1 cellular context compared by ENCODE assay signal in the genomic region with DNA sequence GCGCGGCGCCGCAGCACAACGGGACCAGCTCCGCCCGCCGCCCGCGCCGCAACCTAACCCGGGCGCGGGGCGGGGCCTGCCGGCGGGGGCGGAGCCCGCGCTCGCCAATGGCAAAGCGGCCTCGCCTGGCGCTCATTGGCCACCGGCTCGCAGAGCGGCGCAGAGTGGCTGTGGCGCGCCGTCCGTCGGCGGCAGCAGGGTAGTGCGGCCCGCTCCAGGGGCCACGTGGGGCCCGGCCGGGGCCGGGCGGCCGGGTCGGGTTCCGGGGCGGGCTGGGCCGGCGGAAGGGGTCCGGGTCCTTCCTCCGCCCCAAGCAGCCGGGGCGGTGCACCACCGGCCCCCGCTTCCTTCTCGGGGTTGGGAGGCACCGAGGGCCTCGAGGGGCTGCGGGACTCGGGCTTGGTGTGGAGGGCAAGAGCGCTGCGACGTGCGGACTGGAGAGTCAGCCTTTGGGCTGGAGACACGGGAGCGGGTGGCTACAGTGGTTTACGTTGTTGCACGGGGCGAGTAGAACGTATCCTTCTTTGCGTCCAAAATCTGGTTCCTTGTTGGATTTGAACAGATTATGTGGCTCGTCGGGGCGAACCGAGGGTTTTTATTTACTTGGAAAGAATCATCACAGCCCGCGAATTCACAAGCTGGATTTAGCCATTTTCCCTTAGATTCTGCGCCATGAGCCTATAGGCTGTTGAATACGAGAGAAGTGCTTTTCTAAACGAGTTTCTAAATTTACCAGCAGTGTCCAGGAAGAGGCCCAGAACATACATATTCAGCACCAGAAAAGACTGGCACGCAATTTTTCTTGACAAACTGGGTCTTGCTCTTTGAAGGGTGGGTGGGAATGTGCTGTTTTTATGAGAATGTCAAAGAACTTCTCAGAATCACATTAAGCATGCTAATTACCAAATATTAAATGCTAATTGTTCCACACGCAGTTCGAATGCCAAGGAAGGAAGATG.
TF ChIP-seq lines count a peak whose summit lies in the region.

A gene (minus strand): TSS at position 29 of the 959 bp plus-strand sequence. CDS start 75 bp downstream, outside the sequence.

TF ChIP-seq in WTC11, 78 proteins besides CTCF, POLR2A, EP300 and RAD21 (continued from another document):
- TF ChIP-seq, protein P1, sequence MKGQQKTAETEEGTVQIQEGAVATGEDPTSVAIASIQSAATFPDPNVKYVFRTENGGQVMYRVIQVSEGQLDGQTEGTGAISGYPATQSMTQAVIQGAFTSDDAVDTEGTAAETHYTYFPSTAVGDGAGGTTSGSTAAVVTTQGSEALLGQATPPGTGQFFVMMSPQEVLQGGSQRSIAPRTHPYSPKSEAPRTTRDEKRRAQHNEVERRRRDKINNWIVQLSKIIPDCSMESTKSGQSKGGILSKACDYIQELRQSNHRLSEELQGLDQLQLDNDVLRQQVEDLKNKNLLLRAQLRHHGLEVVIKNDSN (CRISPR knock-in tag; IDR thresholded peaks at IDR 0.05), result peak; percentile 46; the same call in 1 of the 2 replicates
- TF ChIP-seq FOXJ3 (CRISPR knock-in tag; IDR thresholded peaks at IDR 0.05; ENCODE audit: borderline replicate concordance) (no peak), SP1 (CRISPR knock-in tag; conservative IDR thresholded peaks at IDR 0.05) (peak; percentile 94), ELF4 (CRISPR knock-in tag; IDR thresholded peaks at IDR 0.05; ENCODE audit: low read depth) (no peak), OVOL2 (CRISPR knock-in tag; IDR thresholded peaks at IDR 0.05; ENCODE audit: borderline replicate concordance) (no peak), ZNF232 (CRISPR knock-in tag; IDR thresholded peaks at IDR 0.05) (no peak), NFE2L1 (CRISPR knock-in tag; IDR thresholded peaks at IDR 0.05) (no peak)
- TF ChIP-seq, protein P2, sequence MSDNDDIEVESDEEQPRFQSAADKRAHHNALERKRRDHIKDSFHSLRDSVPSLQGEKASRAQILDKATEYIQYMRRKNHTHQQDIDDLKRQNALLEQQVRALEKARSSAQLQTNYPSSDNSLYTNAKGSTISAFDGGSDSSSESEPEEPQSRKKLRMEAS (CRISPR knock-in tag; IDR thresholded peaks at IDR 0.05), result peak; percentile 11; the same call in 1 of the 2 replicates
- TF ChIP-seq, protein P3, sequence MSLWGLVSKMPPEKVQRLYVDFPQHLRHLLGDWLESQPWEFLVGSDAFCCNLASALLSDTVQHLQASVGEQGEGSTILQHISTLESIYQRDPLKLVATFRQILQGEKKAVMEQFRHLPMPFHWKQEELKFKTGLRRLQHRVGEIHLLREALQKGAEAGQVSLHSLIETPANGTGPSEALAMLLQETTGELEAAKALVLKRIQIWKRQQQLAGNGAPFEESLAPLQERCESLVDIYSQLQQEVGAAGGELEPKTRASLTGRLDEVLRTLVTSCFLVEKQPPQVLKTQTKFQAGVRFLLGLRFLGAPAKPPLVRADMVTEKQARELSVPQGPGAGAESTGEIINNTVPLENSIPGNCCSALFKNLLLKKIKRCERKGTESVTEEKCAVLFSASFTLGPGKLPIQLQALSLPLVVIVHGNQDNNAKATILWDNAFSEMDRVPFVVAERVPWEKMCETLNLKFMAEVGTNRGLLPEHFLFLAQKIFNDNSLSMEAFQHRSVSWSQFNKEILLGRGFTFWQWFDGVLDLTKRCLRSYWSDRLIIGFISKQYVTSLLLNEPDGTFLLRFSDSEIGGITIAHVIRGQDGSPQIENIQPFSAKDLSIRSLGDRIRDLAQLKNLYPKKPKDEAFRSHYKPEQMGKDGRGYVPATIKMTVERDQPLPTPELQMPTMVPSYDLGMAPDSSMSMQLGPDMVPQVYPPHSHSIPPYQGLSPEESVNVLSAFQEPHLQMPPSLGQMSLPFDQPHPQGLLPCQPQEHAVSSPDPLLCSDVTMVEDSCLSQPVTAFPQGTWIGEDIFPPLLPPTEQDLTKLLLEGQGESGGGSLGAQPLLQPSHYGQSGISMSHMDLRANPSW (CRISPR knock-in tag; conservative IDR thresholded peaks at IDR 0.05; ENCODE audit: low read depth), result no peak
- TF ChIP-seq, protein P4, sequence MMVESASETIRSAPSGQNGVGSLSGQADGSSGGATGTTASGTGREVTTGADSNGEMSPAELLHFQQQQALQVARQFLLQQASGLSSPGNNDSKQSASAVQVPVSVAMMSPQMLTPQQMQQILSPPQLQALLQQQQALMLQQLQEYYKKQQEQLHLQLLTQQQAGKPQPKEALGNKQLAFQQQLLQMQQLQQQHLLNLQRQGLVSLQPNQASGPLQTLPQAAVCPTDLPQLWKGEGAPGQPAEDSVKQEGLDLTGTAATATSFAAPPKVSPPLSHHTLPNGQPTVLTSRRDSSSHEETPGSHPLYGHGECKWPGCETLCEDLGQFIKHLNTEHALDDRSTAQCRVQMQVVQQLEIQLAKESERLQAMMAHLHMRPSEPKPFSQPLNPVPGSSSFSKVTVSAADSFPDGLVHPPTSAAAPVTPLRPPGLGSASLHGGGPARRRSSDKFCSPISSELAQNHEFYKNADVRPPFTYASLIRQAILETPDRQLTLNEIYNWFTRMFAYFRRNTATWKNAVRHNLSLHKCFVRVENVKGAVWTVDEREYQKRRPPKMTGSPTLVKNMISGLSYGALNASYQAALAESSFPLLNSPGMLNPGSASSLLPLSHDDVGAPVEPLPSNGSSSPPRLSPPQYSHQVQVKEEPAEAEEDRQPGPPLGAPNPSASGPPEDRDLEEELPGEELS (CRISPR knock-in tag; IDR thresholded peaks at IDR 0.05), result peak; percentile 39; the same call in 1 of the 2 replicates
- TF ChIP-seq, protein P5, sequence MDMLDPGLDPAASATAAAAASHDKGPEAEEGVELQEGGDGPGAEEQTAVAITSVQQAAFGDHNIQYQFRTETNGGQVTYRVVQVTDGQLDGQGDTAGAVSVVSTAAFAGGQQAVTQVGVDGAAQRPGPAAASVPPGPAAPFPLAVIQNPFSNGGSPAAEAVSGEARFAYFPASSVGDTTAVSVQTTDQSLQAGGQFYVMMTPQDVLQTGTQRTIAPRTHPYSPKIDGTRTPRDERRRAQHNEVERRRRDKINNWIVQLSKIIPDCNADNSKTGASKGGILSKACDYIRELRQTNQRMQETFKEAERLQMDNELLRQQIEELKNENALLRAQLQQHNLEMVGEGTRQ (CRISPR knock-in tag; IDR thresholded peaks at IDR 0.05), result peak; percentile 91
